ENCODE assay signal across 8 cellular contexts in the genomic region with DNA sequence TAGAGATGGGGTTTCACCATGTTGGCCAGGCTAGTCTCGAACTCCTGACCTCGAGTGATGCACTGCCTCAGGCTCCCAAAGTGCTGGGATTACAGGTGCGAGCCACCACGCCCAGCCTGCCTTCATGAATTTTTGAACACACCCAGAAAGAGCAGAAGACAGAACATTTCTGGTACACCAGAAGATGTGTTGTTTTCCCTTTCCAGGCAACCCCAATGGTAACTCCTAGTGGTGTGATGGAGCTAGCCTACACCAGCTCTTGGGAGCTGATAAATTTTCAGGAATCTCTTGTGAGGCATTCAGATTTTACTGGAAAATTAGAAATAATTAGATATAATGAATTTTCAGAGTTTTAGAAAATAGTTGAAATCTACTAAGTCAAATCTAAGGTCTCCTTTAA. TPM values are rescaled to one million over a fixed set of nuclear protein-coding genes. Genes with fewer than 3 reads are reported as not detected.
DNase-seq lines count a peak whose midpoint lies in the region; ATAC-seq, FAIRE-seq and TF ChIP-seq lines count a peak whose summit lies in the region.

No MANE protein-coding gene starts in this region.

- H3K9me3 ChIP-seq in cardiac muscle cell (ENCODE audit: low read depth) (no peaks in the 10 kb centered on the region), HepG2 (ENCODE audit: low read length) (0 out of 2 replicates have a peak, but pooled peaks cover 5% of the 10 kb centered on the region), upper lobe of right lung (no peaks in the 10 kb centered on the region)

- H3K36me3 Mint-ChIP-seq in activated T-helper 1 cell treated with anti-CD3 and anti-CD28 coated beads, Interleukin-12 subunit alpha, Interleukin-12 subunit beta, Interleukin-2, Interleukin-4 antibody, amounts not matched to agents 30 ng/mL and 10 ng/mL and 1 ng/mL, durations not matched to agents 14 hours and 24 hours and 36 hours (ENCODE audit: low read depth): peaks cover 4% of the 10 kb centered on the region

- no peaks in the 10 kb centered on the region for H4K20me1 ChIP-seq in HepG2 (ENCODE audit: insufficient read depth, low read length)

- H3K27me3 ChIP-seq in cardiac muscle cell (no peaks in the 10 kb centered on the region), HepG2 (ENCODE audit: control insufficient read depth in 1 of 2, insufficient read depth in 2 of 2, low read length in 2 of 2) (no peaks in the 10 kb centered on the region; a peak in 1 of 5 replicates), upper lobe of right lung (no peaks in the 10 kb centered on the region)

- no peaks in the 10 kb centered on the region for H3K79me2 ChIP-seq in HepG2 (ENCODE audit: insufficient read depth, low read length)

- H3K36me3 ChIP-seq in cardiac muscle cell: no peaks in the 10 kb centered on the region
- no peaks in the 10 kb centered on the region for H3K36me3 ChIP-seq in HepG2 (replicated peaks in 1 of 2; ENCODE audit: control insufficient read depth in 1 of 2, insufficient read depth in 2 of 2, low read length in 2 of 2)
- no peaks in the 10 kb centered on the region for H3K36me3 ChIP-seq in upper lobe of right lung

- ATAC-seq in HepG2 (no peak), upper lobe of right lung (no peak), HG03520 (IDR thresholded peaks at IDR 0.05; ENCODE audit: unreplicated experiment) (no peak), GM19328 (IDR thresholded peaks at IDR 0.05; ENCODE audit: unreplicated experiment) (no peak)

- no peak overlapping the region for H2AFZ ChIP-seq in HepG2 (ENCODE audit: low read length)

- H3K4me3 ChIP-seq in cardiac muscle cell (peak overlapping the region; percentile 50), HepG2 (replicated peaks in 1 of 3; ENCODE audit: insufficient read depth in 1 of 3, low read depth in 2 of 3, low read length in 3 of 3) (peak overlapping the region in 2 of 3 experiments; percentile 62 to 76; a peak in 4 of 6 replicates), upper lobe of right lung (peak overlapping the region; percentile 62)

- peak overlapping the region; percentile 89 for H3K4me2 ChIP-seq in HepG2 (ENCODE audit: low read depth, low read length)

- TF ChIP-seq RAD21 in HepG2 (CRISPR knock-in tag; IDR thresholded peaks at IDR 0.05): no peak

- in situ Hi-C loops in HepG2 (cut with HindIII; ENCODE audit: extremely low pct_ligation_motif_present, low pct_unique_long_range_greater_than_20kb): no loop called here

- no peak overlapping the region for H3K27ac Mint-ChIP-seq in activated T-helper 1 cell treated with anti-CD3 and anti-CD28 coated beads, Interleukin-12 subunit alpha, Interleukin-12 subunit beta, Interleukin-2, Interleukin-4 antibody, amounts not matched to agents 30 ng/mL and 10 ng/mL and 1 ng/mL, durations not matched to agents 14 hours and 24 hours and 36 hours

- TF ChIP-seq CTCF in cardiac muscle cell (IDR thresholded peaks at IDR 0.05; ENCODE audit: low read depth, low read length) (no peak), HepG2 (CRISPR knock-in tag; IDR thresholded peaks at IDR 0.05) (no peak), upper lobe of right lung (IDR thresholded peaks at IDR 0.05) (no peak)

- no peak overlapping the region for H3K9ac ChIP-seq in HepG2 (ENCODE audit: insufficient read depth, low read depth, low read length)

- no TSS peak for BruUV-seq in HepG2 (replicated peaks; lab: Mats Ljungman, UMichigan)

- peaks cover 3% of the 10 kb centered on the region for H3K27me3 Mint-ChIP-seq in activated T-helper 1 cell treated with anti-CD3 and anti-CD28 coated beads, Interleukin-12 subunit alpha, Interleukin-12 subunit beta, Interleukin-2, Interleukin-4 antibody, amounts not matched to agents 30 ng/mL and 10 ng/mL and 1 ng/mL, durations not matched to agents 14 hours and 24 hours and 36 hours (ENCODE audit: insufficient read depth)

- no peak for FAIRE-seq in HepG2 (lab: Jason Lieb, UNC)

- TF ChIP-seq EP300 in HepG2 (IDR thresholded peaks at IDR 0.05; ENCODE audit: low read depth in 2 of 2, low read length in 2 of 2): no peak
- no peak for TF ChIP-seq EP300 in HepG2 (CRISPR knock-in tag; IDR thresholded peaks at IDR 0.05; ENCODE audit: borderline replicate concordance)

- POLR2A ChIA-PET in HepG2 (lab: Yijun Ruan, JAX): interaction anchor here (1.7 to 2.3 kb wide), 2 partner anchors 10 to 30 kb away, joined by 6 to 9 read pairs; no protein-coding TSS in a partner anchor

- 93% methylated on average over 4 of the region's 4 CpGs for WGBS in HepG2 (ENCODE audit: low lambda C conversion rate)

- H3K27ac ChIP-seq in cardiac muscle cell (peak overlapping the region; percentile 94), HepG2 (ENCODE audit: extremely low read length, insufficient read depth, low read length) (no peak overlapping the region), upper lobe of right lung (peak overlapping the region; percentile 98)

- peaks cover 9% of the 10 kb centered on the region for H3K4me1 Mint-ChIP-seq in activated T-helper 1 cell treated with anti-CD3 and anti-CD28 coated beads, Interleukin-12 subunit alpha, Interleukin-12 subunit beta, Interleukin-2, Interleukin-4 antibody, amounts not matched to agents 30 ng/mL and 10 ng/mL and 1 ng/mL, durations not matched to agents 14 hours and 24 hours and 36 hours (ENCODE audit: low read depth)

- peaks cover 3% of the 10 kb centered on the region for H3K4me1 ChIP-seq in cardiac muscle cell (ENCODE audit: low read depth)
- H3K4me1 ChIP-seq in HepG2 (ENCODE audit: insufficient read depth, low read length): peaks cover 10% of the 10 kb centered on the region
- peaks cover 3% of the 10 kb centered on the region for H3K4me1 ChIP-seq in upper lobe of right lung

- no peaks in the 10 kb centered on the region for H3K9me3 Mint-ChIP-seq in activated T-helper 1 cell treated with anti-CD3 and anti-CD28 coated beads, Interleukin-12 subunit alpha, Interleukin-12 subunit beta, Interleukin-2, Interleukin-4 antibody, amounts not matched to agents 30 ng/mL and 10 ng/mL and 1 ng/mL, durations not matched to agents 14 hours and 24 hours and 36 hours

- no peak for TF ChIP-seq POLR2A in HepG2 (IDR thresholded peaks at IDR 0.05; ENCODE audit: insufficient read depth in 1 of 2, low read depth in 2 of 2, low read length in 2 of 2)

- peak overlapping the region; percentile 98 for H3K4me3 Mint-ChIP-seq in activated T-helper 1 cell treated with anti-CD3 and anti-CD28 coated beads, Interleukin-12 subunit alpha, Interleukin-12 subunit beta, Interleukin-2, Interleukin-4 antibody, amounts not matched to agents 30 ng/mL and 10 ng/mL and 1 ng/mL, durations not matched to agents 14 hours and 24 hours and 36 hours

- CTCF ChIA-PET in HepG2 (lab: Yijun Ruan, JAX; ENCODE audit: low intra/inter-chr PET ratio, low total read pairs): no interaction called here

- intact Hi-C loops in cardiac septum (cut with DNase I): loop anchor here (10.0 kb wide), 2 partner anchors 190 to 540 kb away; no protein-coding TSS in a partner anchor
- intact Hi-C loops in activated T-helper 1 cell treated with anti-CD3 and anti-CD28 coated beads, Interleukin-12 subunit alpha, Interleukin-12 subunit beta, Interleukin-2, Interleukin-4 antibody, amounts not matched to agents 30 ng/mL and 10 ng/mL and 1 ng/mL, durations not matched to agents 14 hours and 24 hours and 36 hours (cut with micrococcal nuclease): loop anchor here (5.0 to 10.0 kb wide), 7 partner anchors 193 to 810 kb away; a partner anchor contains a TSS
- intact Hi-C loops in HepG2 (cut with micrococcal nuclease; ENCODE audit: unreplicated experiment): loop anchor here (5.0 kb wide), 1 partner anchor 68 kb away; no protein-coding TSS in a partner anchor
- intact Hi-C loops in upper lobe of right lung (cut with DNase I): no loop called here

- DNase-seq in cardiac muscle cell (ENCODE audit: low read depth in 1 of 2, low spot score in 1 of 2) (peak in 1 of 2 donors; percentile 4), cardiac septum (ENCODE audit: low spot score) (no peak), HepG2 (ENCODE audit: low spot score) (no peak), upper lobe of right lung (no peak), foreskin melanocyte (no peak)
- DNase-seq in activated T-helper 1 cell treated with anti-CD3 and anti-CD28 coated beads, Interleukin-12 subunit alpha, Interleukin-12 subunit beta, Interleukin-2, Interleukin-4 antibody, amounts not matched to agents 30 ng/mL and 10 ng/mL and 1 ng/mL, durations not matched to agents 14 hours and 24 hours and 36 hours (ENCODE audit: low spot score): no peak

TF ChIP-seq in HepG2, 621 proteins besides CTCF, POLR2A, EP300 and RAD21 (continues in another document):
- TF ChIP-seq ZFAT (CRISPR knock-in tag; conservative IDR thresholded peaks at IDR 0.05) (no peak), NFE2L2 (IDR thresholded peaks at IDR 0.05; ENCODE audit: low read length) (no peak)

RNA-seq across cellular contexts. Expression of a gene that starts 0.9 kb away (rescaled TPM):
- total RNA-seq in cardiac muscle cell (2.8 and 4.2 TPM in 2 replicates), cardiac septum (32.5 TPM), HepG2 (2016; rRNA removed; fragmentation: Illumina TruSeq; extraction: Trizol) (0.93 and 1.8 TPM in 2 replicates), upper lobe of right lung (23.6 TPM)
- polyA plus RNA-seq in cardiac muscle cell (4.5 and 6.4 TPM in 2 replicates), HepG2 (2011; rRNA removed) (0.40 and 0.50 TPM in 2 replicates)
- 9.0 and 10.2 TPM in 2 replicates for total RNA-seq in activated T-helper 1 cell treated with anti-CD3 and anti-CD28 coated beads, Interleukin-12 subunit alpha, Interleukin-12 subunit beta, Interleukin-2, Interleukin-4 antibody, amounts not matched to agents 30 ng/mL and 10 ng/mL and 1 ng/mL, durations not matched to agents 14 hours and 24 hours and 36 hours
- total RNA-seq in HepG2 (2016; cell fraction: cytosol; rRNA removed; fragmentation: Illumina TruSeq; extraction: Trizol; ENCODE audit: low read depth): 4.9 and 8.8 TPM in 2 replicates
- 1.1 and 1.4 TPM in 2 replicates for total RNA-seq in HepG2 (2016; cell fraction: insoluble cytoplasmic fraction; rRNA removed; fragmentation: Illumina TruSeq; extraction: Trizol)
- 2.1 and 3.2 TPM in 2 replicates for total RNA-seq in HepG2 (2016; cell fraction: membrane; rRNA removed; fragmentation: Illumina TruSeq; extraction: Trizol)
- total RNA-seq in HepG2 (2016; cell fraction: nucleus; rRNA removed; fragmentation: Illumina TruSeq; extraction: Trizol): 2.7 and 3.3 TPM in 2 replicates
- 0.07 and 0.10 TPM in 2 replicates for polyA plus RNA-seq in HepG2 (2011; cell fraction: cytosol; rRNA removed)
- 0.31 and 0.38 TPM in 2 replicates for polyA plus RNA-seq in HepG2 (2011; cell fraction: nucleus; rRNA removed)
- 0.24 and 0.40 TPM in 2 replicates for polyA plus RNA-seq in HepG2 (2012)
- 0.11 and 0.25 TPM in 2 replicates for polyA plus RNA-seq in HepG2 (2016; cell fraction: cytosol; fragmentation: Illumina TruSeq; extraction: Trizol; ENCODE audit: low read depth)
- polyA plus RNA-seq in HepG2 (2016; cell fraction: insoluble cytoplasmic fraction; fragmentation: Illumina TruSeq; extraction: Trizol; ENCODE audit: low read depth): 0.36 and 0.50 TPM in 2 replicates
- polyA plus RNA-seq in HepG2 (2016; cell fraction: membrane; fragmentation: Illumina TruSeq; extraction: Trizol; ENCODE audit: low read depth): 0.20 and 0.25 TPM in 2 replicates
- 1.1 and 1.6 TPM in 2 replicates for polyA plus RNA-seq in HepG2 (2016; cell fraction: nucleus; fragmentation: Illumina TruSeq; extraction: Trizol; ENCODE audit: insufficient read depth, low read depth)
- polyA minus RNA-seq in HepG2 (2011; rRNA and poly(A)+ RNA removed; ENCODE audit: low replicate concordance): 0.18 and 0.82 TPM in 2 replicates
- 0.44 TPM in 1 of 2 replicates, not detected in the other for polyA minus RNA-seq in HepG2 (2011; cell fraction: cytosol; rRNA and poly(A)+ RNA removed)
- 2.6 and 3.4 TPM in 2 replicates for polyA minus RNA-seq in HepG2 (2011; cell fraction: nucleus; rRNA and poly(A)+ RNA removed)
